ENCODE assay signal across 22 cellular contexts in genomic region chr1:46275030-46275337, GRCh38. TPM values are rescaled to one million over a fixed set of nuclear protein-coding genes. Genes with fewer than 3 reads are reported as not detected.
DNase-seq lines count a peak whose midpoint lies in the region; ATAC-seq, FAIRE-seq and TF ChIP-seq lines count a peak whose summit lies in the region.
"Had no signal": no experiment of that assay in that cellular context is flagged by ENCODE, and none has a peak within 500 bp of the region (broad histone marks: within the 10 kb centered on the region; RNA-seq: fewer than 3 reads in every experiment).

No MANE protein-coding gene starts in this region.

- no peak overlapping the region for H2AFZ ChIP-seq in GM12878 (ENCODE audit: control insufficient read depth, low read depth, low read length)
- H2AFZ ChIP-seq: GM23338 had no signal

- H3K27me3 ChIP-seq in GM12878 (replicated peaks in 1 of 2; ENCODE audit: control insufficient read depth in 2 of 2, insufficient read depth in 2 of 2, low read length in 1 of 2): no peaks in the 10 kb centered on the region
- H3K27me3 ChIP-seq in CD4-positive, alpha-beta memory T cell (ENCODE audit: insufficient read depth, low read length): no peaks in the 10 kb centered on the region
- H3K27me3 ChIP-seq: SJSA1 had no signal

- H3K27ac ChIP-seq in GM12878 (ENCODE audit: control insufficient read depth, insufficient read depth): no peak overlapping the region
- no peak overlapping the region for H3K27ac ChIP-seq in CD4-positive, alpha-beta memory T cell (ENCODE audit: low read depth, low read length)
- H3K27ac ChIP-seq: KMS-11, SJSA1 had no signal

- peaks cover 65% of the 10 kb centered on the region for H3K36me3 Mint-ChIP-seq in activated CD4-positive, alpha-beta T cell treated with anti-CD3 and anti-CD28 coated beads, Interleukin-2, amount 10 ng/mL, durations not matched to agents 7 days and 5 days (ENCODE audit: low read depth)
- H3K36me3 Mint-ChIP-seq in CD14-positive monocyte (peaks cover 58 to 85% of the 10 kb centered on the region in 2 donors), neural crest cell (ENCODE audit: low read depth) (peaks cover 44% of the 10 kb centered on the region)
- H3K36me3 Mint-ChIP-seq in CD4-positive, alpha-beta memory T cell: peaks cover 0 to 16% of the 10 kb centered on the region in 2 donors

- peak; percentile 21 for TF ChIP-seq POLR2A in GM12878 (IDR thresholded peaks at IDR 0.05; ENCODE audit: low read depth, low read length)

- no peak for TF ChIP-seq EP300 in GM12878 (IDR thresholded peaks at IDR 0.05; ENCODE audit: borderline replicate concordance in 1 of 2, control insufficient read depth in 1 of 2, low read depth in 2 of 2, low read length in 2 of 2)

- TF ChIP-seq CTCF in CD14-positive monocyte (IDR thresholded peaks at IDR 0.05): no peak
- TF ChIP-seq CTCF in GM12878 (IDR thresholded peaks at IDR 0.05 in 2 of 3, conservative IDR thresholded peaks at IDR 0.05 in 1 of 3; ENCODE audit: control insufficient read depth in 2 of 3, extremely low read depth in 1 of 3, insufficient read depth in 1 of 3, low read depth in 3 of 3, low read length in 3 of 3): no peak
- TF ChIP-seq CTCF in neural crest cell (conservative IDR thresholded peaks at IDR 0.05): no peak

- H3K36me3 ChIP-seq in GM12878 (ENCODE audit: control insufficient read depth in 2 of 2, insufficient read depth in 2 of 2, low read length in 1 of 2): peaks cover 42 to 46% of the 10 kb centered on the region in 2 experiments
- peaks cover 6% of the 10 kb centered on the region for H3K36me3 ChIP-seq in CD4-positive, alpha-beta memory T cell (ENCODE audit: insufficient read depth, low read length)

- no peaks in the 10 kb centered on the region for H3K27me3 Mint-ChIP-seq in activated CD4-positive, alpha-beta T cell treated with anti-CD3 and anti-CD28 coated beads, Interleukin-2, amount 10 ng/mL, durations not matched to agents 7 days and 5 days
- H3K27me3 Mint-ChIP-seq in CD14-positive monocyte (ENCODE audit: low read depth in 3 of 3) (peaks cover 0 to 2% (median 0%) of the 10 kb centered on the region in 3 donors), neural crest cell (ENCODE audit: low read depth) (no peaks in the 10 kb centered on the region)
- H3K27me3 Mint-ChIP-seq in CD4-positive, alpha-beta memory T cell: no peaks in the 10 kb centered on the region
- H3K27me3 Mint-ChIP-seq: CD4-positive, CD25-positive, alpha-beta regulatory T cell had no signal

- no peak overlapping the region for H3K4me2 ChIP-seq in GM12878 (ENCODE audit: control insufficient read depth, insufficient read depth)
- H3K4me2 ChIP-seq: GM23338, KMS-11 had no signal

- H3K4me1 ChIP-seq in GM12878 (ENCODE audit: control insufficient read depth, insufficient read depth, low read length): no peaks in the 10 kb centered on the region
- H3K4me1 ChIP-seq in CD4-positive, alpha-beta memory T cell (ENCODE audit: insufficient read depth, low read length): no peaks in the 10 kb centered on the region
- H3K4me1 ChIP-seq: SJSA1 had no signal

- H3K9me3 ChIP-seq in GM12878 (replicated peaks; ENCODE audit: control insufficient read depth, insufficient read depth, low read length): no peaks in the 10 kb centered on the region
- H3K9me3 ChIP-seq in CD4-positive, alpha-beta memory T cell (ENCODE audit: control insufficient read depth in 1 of 2, low read length in 2 of 2): no peaks in the 10 kb centered on the region
- H3K9me3 ChIP-seq: SJSA1 had no signal

- no peaks in the 10 kb centered on the region for H3K4me1 Mint-ChIP-seq in activated CD4-positive, alpha-beta T cell treated with anti-CD3 and anti-CD28 coated beads, Interleukin-2, amount 10 ng/mL, durations not matched to agents 7 days and 5 days
- no peaks in the 10 kb centered on the region for H3K4me1 Mint-ChIP-seq in CD14-positive monocyte
- no peaks in the 10 kb centered on the region for H3K4me1 Mint-ChIP-seq in neural crest cell
- peaks cover 0 to 1% (median 0%) of the 10 kb centered on the region in 4 donors for H3K4me1 Mint-ChIP-seq in CD4-positive, alpha-beta memory T cell
- H3K4me1 Mint-ChIP-seq: GM23338, H9 had no signal

- RAD21 ChIA-PET in GM12878 (lab: Charles Lee; ENCODE audit: unreplicated experiment): no interaction called here

- no peaks in the 10 kb centered on the region for H3K9me3 Mint-ChIP-seq in activated CD4-positive, alpha-beta T cell treated with anti-CD3 and anti-CD28 coated beads, Interleukin-2, amount 10 ng/mL, durations not matched to agents 7 days and 5 days
- H3K9me3 Mint-ChIP-seq in CD14-positive monocyte (peaks cover 0 to 2% (median 0%) of the 10 kb centered on the region in 7 donors), neural crest cell (no peaks in the 10 kb centered on the region)
- H3K9me3 Mint-ChIP-seq in CD4-positive, alpha-beta memory T cell: no peaks in the 10 kb centered on the region
- H3K9me3 Mint-ChIP-seq: GM23338, H9, HFFc6 had no signal

- H3K4me3 ChIP-seq in GM12878: no peak overlapping the region
- H3K4me3 ChIP-seq in CD4-positive, alpha-beta memory T cell (ENCODE audit: low read length in 2 of 2): no peak overlapping the region
- H3K4me3 ChIP-seq: GM23338, SJSA1 had no signal

- TF ChIP-seq RAD21 in GM12878 (IDR thresholded peaks at IDR 0.05; ENCODE audit: insufficient read depth, low read depth, low read length): no peak

- no peak for FAIRE-seq in GM12878 (lab: Jason Lieb, UNC)
- FAIRE-seq: D721Med had no signal

- H3K4me3 Mint-ChIP-seq in activated CD4-positive, alpha-beta T cell treated with anti-CD3 and anti-CD28 coated beads, Interleukin-2, amount 10 ng/mL, durations not matched to agents 7 days and 5 days: no peak overlapping the region
- no peak overlapping the region for H3K4me3 Mint-ChIP-seq in CD14-positive monocyte
- H3K4me3 Mint-ChIP-seq in neural crest cell: peak overlapping the region; percentile 2
- H3K4me3 Mint-ChIP-seq in CD4-positive, alpha-beta memory T cell: no peak overlapping the region
- H3K4me3 Mint-ChIP-seq: CD4-positive, CD25-positive, alpha-beta regulatory T cell; GM23338; H9; HFFc6 had no signal

- no peak overlapping the region for H3K9ac ChIP-seq in GM12878 (ENCODE audit: control insufficient read depth, insufficient read depth, low read length)
- H3K9ac ChIP-seq: KMS-11 had no signal

- 97% methylated on average over 6 of the region's 6 CpGs for WGBS in GM12878 (ENCODE audit: insufficient coverage, insufficient replicate concordance, low lambda C conversion rate, missing lambda C conversion rate)

- ATAC-seq in GM12878: no peak
- ATAC-seq in HG02884 (IDR thresholded peaks at IDR 0.05; ENCODE audit: unreplicated experiment): no peak
- ATAC-seq: GM23338 had no signal

- CTCF ChIA-PET in activated CD4-positive, alpha-beta T cell treated with anti-CD3 and anti-CD28 coated beads, Interleukin-2, amount 10 ng/mL, durations not matched to agents 7 days and 5 days (lab: Charles Lee): interaction anchor here (0.6 to 1.6 kb wide), 5 partner anchors 9 to 429 kb away, joined by 3 to 5 read pairs (median 4); no protein-coding TSS in a partner anchor
- CTCF ChIA-PET in GM12878 (lab: Yijun Ruan, JAX): interaction anchor here (1.6 kb wide), 1 partner anchor 28 kb away, joined by 3 read pairs; no protein-coding TSS in a partner anchor
- CTCF ChIA-PET in CD4-positive, alpha-beta memory T cell (lab: Charles Lee; ENCODE audit: partially characterized antibody): no interaction called here

- DNase-seq in activated CD4-positive, alpha-beta T cell treated with anti-CD3 and anti-CD28 coated beads, Interleukin-2, amount 10 ng/mL, durations not matched to agents 7 days and 5 days: no peak
- DNase-seq in activated CD4-positive, alpha-beta T cell treated with anti-CD3 and anti-CD28 coated beads, Interleukin-2, amount 50 U/mL, for 1 hour: no peak
- DNase-seq in CD14-positive monocyte (ENCODE audit: low spot score): no peak
- DNase-seq in GM12878 (ENCODE audit: low read depth, low spot score): no peak
- no peak for DNase-seq in neural crest cell (ENCODE audit: low read depth, low spot score)
- no peak for DNase-seq in iPS-NIHi7 (ENCODE audit: extremely low spot score)
- DNase-seq in CD4-positive, alpha-beta memory T cell: no peak
- DNase-seq: CD4-positive, CD25-positive, alpha-beta regulatory T cell; H9; HFFc6; IMR-90; MM.1S; NCI-H2029 treated with DMSO at 0.1 percent for 48 hours; NCI-H2227 treated with DMSO at 0.1 percent for 48 hours; NCI-H526 treated with DMSO at 0.1 percent for 48 hours; Right ventricle myocardium superior; RPMI8226 had no signal

- TSS peak; percentile 36 for BruUV-seq in GM12878 (replicated peaks; lab: Mats Ljungman, UMichigan)

- POLR2A ChIA-PET in activated CD4-positive, alpha-beta T cell treated with anti-CD3 and anti-CD28 coated beads, Interleukin-2, amount 10 ng/mL, durations not matched to agents 7 days and 5 days (lab: Charles Lee): no interaction called here
- POLR2A ChIA-PET in GM12878 (lab: Charles Lee): interaction anchor here (1.2 to 1.3 kb wide), 2 partner anchors 13 to 30 kb away, joined by 3 read pairs; no protein-coding TSS in a partner anchor
- POLR2A ChIA-PET in CD4-positive, alpha-beta memory T cell (lab: Charles Lee; ENCODE audit: partially characterized antibody): no interaction called here

- in situ Hi-C loops in GM12878 (cut with MboI): no loop called here

- SMC1A ChIA-PET in GM12878 (lab: Charles Lee; ENCODE audit: uncharacterized antibody, unreplicated experiment): interaction anchor here (0.9 kb wide), 1 partner anchor 73 kb away, joined by 3 read pairs; no protein-coding TSS in a partner anchor

- H3K27ac Mint-ChIP-seq in activated CD4-positive, alpha-beta T cell treated with anti-CD3 and anti-CD28 coated beads, Interleukin-2, amount 10 ng/mL, durations not matched to agents 7 days and 5 days: peak overlapping the region; percentile 10
- H3K27ac Mint-ChIP-seq in CD14-positive monocyte: peak overlapping the region in 4 of 7 donors; percentile 4 to 52 (median 16)
- H3K27ac Mint-ChIP-seq in neural crest cell (ENCODE audit: unreplicated experiment): no peak overlapping the region
- H3K27ac Mint-ChIP-seq in CD4-positive, alpha-beta memory T cell: no peak overlapping the region
- H3K27ac Mint-ChIP-seq: GM23338 had no signal

- no peaks in the 10 kb centered on the region for H3K79me2 ChIP-seq in GM12878 (ENCODE audit: control insufficient read depth, insufficient read depth, low read length)

- intact Hi-C loops in CD14-positive monocyte (cut with micrococcal nuclease): no loop called here
- intact Hi-C loops in GM12878 (cut with micrococcal nuclease; ENCODE audit: unreplicated experiment): no loop called here
- intact Hi-C loops in CD4-positive, alpha-beta memory T cell (cut with micrococcal nuclease): no loop called here

- H4K20me1 ChIP-seq in GM12878 (ENCODE audit: control insufficient read depth, insufficient read depth): no peaks in the 10 kb centered on the region

RNA-seq across cellular contexts. Expression of gene RAD54L, which starts 27.4 kb away (rescaled TPM):
- total RNA-seq in activated CD4-positive, alpha-beta T cell treated with anti-CD3 and anti-CD28 coated beads, Interleukin-2, amount 10 ng/mL, durations not matched to agents 7 days and 5 days: 10 to 100 TPM; 46.7 to 54.0 TPM
- polyA plus RNA-seq in CD14-positive monocyte (not detected), GM12878 (2011; rRNA removed) (8.9 and 17.6 TPM in 2 replicates), GM12878 (2014; fragmentation: Illumina TruSeq; extraction: Trizol) (26.5 and 35.5 TPM in 2 replicates), GM12878 (2014; fragmentation: Nextera tagmentation; extraction: Ambion mirVana) (10 to 100 TPM; 15.8 to 26.1 TPM), GM12878 (2014; rRNA removed) (21.1 and 24.5 TPM in 2 replicates), GM12878 (2016; fragmentation: Nextera tagmentation; extraction: Ambion mirVana) (10 to 100 TPM; 51.5 to 54.2 TPM)
- 15.3 and 17.4 TPM in 2 replicates for total RNA-seq in GM12878 (2013; cell fraction: nucleolus; rRNA removed)
- total RNA-seq in GM12878 (2014; rRNA removed) (15.8 TPM in 2 replicates), GM12878 (2014; rRNA removed; fragmentation: Illumina TruSeq; extraction: Trizol) (12.4 and 12.9 TPM in 2 replicates), GM12878 (2021) (34.0 and 34.7 TPM in 2 replicates), neural crest cell (54.2 and 55.8 TPM in 2 replicates)
- 7.4 TPM for polyA plus RNA-seq in GM12878 (2011; ENCODE audit: low read depth)
- 24.1 and 27.9 TPM in 2 replicates for polyA plus RNA-seq in GM12878 (2011; cell fraction: cytosol; rRNA removed)
- polyA plus RNA-seq in GM12878 (2011; cell fraction: nucleus; rRNA removed): 86.4 and 103 TPM in 2 replicates
- 10.6 and 18.3 TPM in 2 replicates for polyA plus RNA-seq in GM12878 (2012)
- 20.2 and 21.9 TPM in 2 replicates for polyA minus RNA-seq in GM12878 (2011; rRNA and poly(A)+ RNA removed)
- polyA minus RNA-seq in GM12878 (2011; cell fraction: cytosol; rRNA and poly(A)+ RNA removed): 11.0 and 11.6 TPM in 2 replicates
- 9.6 and 19.3 TPM in 2 replicates for polyA minus RNA-seq in GM12878 (2011; cell fraction: nucleus; rRNA and poly(A)+ RNA removed)
- total RNA-seq in CD4-positive, alpha-beta memory T cell: 1 to 10 TPM; 1.0 to 1.1 TPM
- polyA plus RNA-seq in CD4-positive, alpha-beta memory T cell: under 1 TPM in 1 of 2 donors, not detected in 1; 0.46 TPM

RNA-seq across cellular contexts. Expression of gene LRRC41, which starts 28.4 kb away (rescaled TPM):
- total RNA-seq in activated CD4-positive, alpha-beta T cell treated with anti-CD3 and anti-CD28 coated beads, Interleukin-2, amount 10 ng/mL, durations not matched to agents 7 days and 5 days: 10 to 100 TPM; 37.1 to 40.6 TPM
- polyA plus RNA-seq in CD14-positive monocyte: 10 to 100 TPM; 47.4 to 50.9 TPM
- total RNA-seq in GM12878 (2013; cell fraction: nucleolus; rRNA removed): 65.4 and 65.5 TPM in 2 replicates
- 62.7 and 65.7 TPM in 2 replicates for total RNA-seq in GM12878 (2014; rRNA removed)
- total RNA-seq in GM12878 (2014; rRNA removed; fragmentation: Illumina TruSeq; extraction: Trizol): 35.1 and 36.3 TPM in 2 replicates
- total RNA-seq in GM12878 (2021): 56.7 and 57.7 TPM in 2 replicates
- polyA plus RNA-seq in GM12878 (2011; ENCODE audit: low read depth): 25.2 TPM
- polyA plus RNA-seq in GM12878 (2011; rRNA removed): 25.3 and 43.3 TPM in 2 replicates
- 50.6 and 56.7 TPM in 2 replicates for polyA plus RNA-seq in GM12878 (2011; cell fraction: cytosol; rRNA removed)
- 62.8 and 70.9 TPM in 2 replicates for polyA plus RNA-seq in GM12878 (2011; cell fraction: nucleus; rRNA removed)
- polyA plus RNA-seq in GM12878 (2012): 42.1 and 42.9 TPM in 2 replicates
- polyA plus RNA-seq in GM12878 (2014; fragmentation: Illumina TruSeq; extraction: Trizol): 18.5 and 40.1 TPM in 2 replicates
- 10 to 100 TPM; 12.0 to 12.6 TPM for polyA plus RNA-seq in GM12878 (2014; fragmentation: Nextera tagmentation; extraction: Ambion mirVana)
- 53.8 and 55.6 TPM in 2 replicates for polyA plus RNA-seq in GM12878 (2014; rRNA removed)
- 10 to 100 TPM; 67.3 to 79.9 TPM for polyA plus RNA-seq in GM12878 (2016; fragmentation: Nextera tagmentation; extraction: Ambion mirVana)
- polyA minus RNA-seq in GM12878 (2011; rRNA and poly(A)+ RNA removed): 40.8 and 80.5 TPM in 2 replicates
- 29.5 TPM in 2 replicates for polyA minus RNA-seq in GM12878 (2011; cell fraction: cytosol; rRNA and poly(A)+ RNA removed)
- polyA minus RNA-seq in GM12878 (2011; cell fraction: nucleus; rRNA and poly(A)+ RNA removed): 21.6 and 34.4 TPM in 2 replicates
- total RNA-seq in neural crest cell: 99.0 and 102 TPM in 2 replicates
- 10 to 100 TPM; 31.8 to 32.0 TPM for total RNA-seq in CD4-positive, alpha-beta memory T cell
- polyA plus RNA-seq in CD4-positive, alpha-beta memory T cell: 10 to 100 TPM; 47.8 to 66.1 TPM

RNA-seq across cellular contexts. Expression of gene UQCRH, which starts 28.5 kb away (rescaled TPM):
- 100 to 1,000 TPM; 247 to 273 TPM for total RNA-seq in activated CD4-positive, alpha-beta T cell treated with anti-CD3 and anti-CD28 coated beads, Interleukin-2, amount 10 ng/mL, durations not matched to agents 7 days and 5 days
- polyA plus RNA-seq in CD14-positive monocyte (100 to 1,000 TPM; 261 to 266 TPM), GM12878 (2011; rRNA removed) (1,782 and 2,485 TPM in 2 replicates), GM12878 (2014; fragmentation: Illumina TruSeq; extraction: Trizol) (612 and 665 TPM in 2 replicates), GM12878 (2014; fragmentation: Nextera tagmentation; extraction: Ambion mirVana) (1,000 to 10,000 TPM; 1,451 to 1,539 TPM), GM12878 (2014; rRNA removed) (516 and 647 TPM in 2 replicates), GM12878 (2016; fragmentation: Nextera tagmentation; extraction: Ambion mirVana) (100 to 1,000 TPM; 574 to 652 TPM)
- 169 and 182 TPM in 2 replicates for total RNA-seq in GM12878 (2013; cell fraction: nucleolus; rRNA removed)
- total RNA-seq in GM12878 (2014; rRNA removed) (522 and 625 TPM in 2 replicates), GM12878 (2014; rRNA removed; fragmentation: Illumina TruSeq; extraction: Trizol) (582 and 603 TPM in 2 replicates), GM12878 (2021) (363 and 392 TPM in 2 replicates), neural crest cell (325 and 341 TPM in 2 replicates)
- polyA plus RNA-seq in GM12878 (2011; ENCODE audit: low read depth): 2,257 TPM
- polyA plus RNA-seq in GM12878 (2011; cell fraction: cytosol; rRNA removed): 682 and 1,244 TPM in 2 replicates
- 369 and 418 TPM in 2 replicates for polyA plus RNA-seq in GM12878 (2011; cell fraction: nucleus; rRNA removed)
- polyA plus RNA-seq in GM12878 (2012): 583 and 710 TPM in 2 replicates
- polyA minus RNA-seq in GM12878 (2011; rRNA and poly(A)+ RNA removed): 164 and 195 TPM in 2 replicates
- polyA minus RNA-seq in GM12878 (2011; cell fraction: cytosol; rRNA and poly(A)+ RNA removed): 98.8 and 102 TPM in 2 replicates
- 46.1 and 63.4 TPM in 2 replicates for polyA minus RNA-seq in GM12878 (2011; cell fraction: nucleus; rRNA and poly(A)+ RNA removed)
- total RNA-seq in CD4-positive, alpha-beta memory T cell: 100 to 1,000 TPM; 123 to 128 TPM
- polyA plus RNA-seq in CD4-positive, alpha-beta memory T cell: 100 to 1,000 TPM; 251 to 272 TPM

Comparison
In these comparisons a context has a peak if more than half of its experiments do, and no peak if none do; other contexts are left out.
1. H3K27ac Mint-ChIP-seq: peak in activated CD4-positive, alpha-beta T cell treated with anti-CD3 and anti-CD28 coated beads, Interleukin-2, amount 10 ng/mL, durations not matched to agents 7 days and 5 days (single experiment) and CD14-positive monocyte (4 of 7); none in neural crest cell (single experiment) and CD4-positive, alpha-beta memory T cell (0 of 7).
2. RNA of gene RAD54L, which starts 27.4 kb away (total RNA-seq): 54.2 to 55.8 TPM in neural crest cell, 46.7 to 54.0 TPM in activated CD4-positive, alpha-beta T cell treated with anti-CD3 and anti-CD28 coated beads, Interleukin-2, amount 10 ng/mL, durations not matched to agents 7 days and 5 days and 12.4 to 34.7 TPM in GM12878; 1.0 to 1.1 TPM in CD4-positive, alpha-beta memory T cell; every median in the first group is over 4 times any median in the second.